Comparison of ENCODE assay signal across 8 cellular contexts in genomic region chr12:6229823-6230222, GRCh38. TPM values are rescaled to one million over a fixed set of nuclear protein-coding genes. Genes with fewer than 3 reads are reported as not detected.
DNase-seq lines count a peak whose midpoint lies in the region; ATAC-seq, FAIRE-seq and TF ChIP-seq lines count a peak whose summit lies in the region.

No MANE protein-coding gene starts in this region.

- FAIRE-seq in urothelium cell line (lab: Jason Lieb, UNC), result no peak

- H3K36me3 Mint-ChIP-seq in activated T-cell treated with anti-CD3 and anti-CD28 coated beads, Interleukin-2, amount 50 U/mL, for 24 hours (ENCODE audit: low read depth), result no peaks in the 10 kb centered on the region

- peaks cover 100% of the 10 kb centered on the region for H3K4me1 ChIP-seq in suprapubic skin

- TF ChIP-seq CTCF in astrocyte of the spinal cord (IDR thresholded peaks at IDR 0.05; ENCODE audit: low read depth, low read length) (no peak), suprapubic skin (IDR thresholded peaks at IDR 0.05) (no peak)

- H3K27me3 Mint-ChIP-seq in activated T-cell treated with anti-CD3 and anti-CD28 coated beads, Interleukin-2, amount 50 U/mL, for 24 hours, result no peaks in the 10 kb centered on the region

- H3K27ac ChIP-seq in suprapubic skin, result peak overlapping the region; percentile 96

- 13% methylated on average over 9 of the region's 9 CpGs for WGBS in suprapubic skin

- H3K27me3 ChIP-seq in suprapubic skin, result no peaks in the 10 kb centered on the region

- no peaks in the 10 kb centered on the region for H3K9me3 ChIP-seq in suprapubic skin

- in situ Hi-C loops in astrocyte of the spinal cord (cut with HindIII; ENCODE audit: low sequenced_read_pairs), result no loop called here

- no peak for TF ChIP-seq POLR2A in suprapubic skin (IDR thresholded peaks at IDR 0.05)

- peaks cover 36% of the 10 kb centered on the region for H3K4me1 Mint-ChIP-seq in activated T-cell treated with anti-CD3 and anti-CD28 coated beads, Interleukin-2, amount 50 U/mL, for 24 hours (ENCODE audit: low read depth)

- H3K27ac Mint-ChIP-seq in activated T-cell treated with anti-CD3 and anti-CD28 coated beads, Interleukin-2, amount 50 U/mL, for 24 hours, result peak overlapping the region; percentile 91

- H3K36me3 ChIP-seq in suprapubic skin, result peaks cover 5% of the 10 kb centered on the region

- TF ChIP-seq EP300 in suprapubic skin (IDR thresholded peaks at IDR 0.05), result no peak

- H3K9me3 Mint-ChIP-seq in activated T-cell treated with anti-CD3 and anti-CD28 coated beads, Interleukin-2, amount 50 U/mL, for 24 hours, result no peaks in the 10 kb centered on the region

- H3K4me3 ChIP-seq in astrocyte of the spinal cord (ENCODE audit: low read depth, low read length) (no peak overlapping the region), suprapubic skin (no peak overlapping the region)

- DNase-seq in activated T-cell treated with anti-CD3 and anti-CD28 coated beads, Interleukin-2, amount 50 U/mL, for 24 hours, result peak; percentile 37
- DNase-seq in activated T-cell treated with anti-CD3 and anti-CD28 coated beads, Interleukin-2, amount 50 U/mL, for 1 hour, result no peak
- DNase-seq in astrocyte of the spinal cord (ENCODE audit: low read depth, low spot score) (peak; percentile 91), left kidney (ENCODE audit: low read depth, low spot score) (peak; percentile 63), suprapubic skin (ENCODE audit: low spot score in 2 of 2) (peak; percentile 87 to 91), urothelium cell line (ENCODE audit: low spot score) (no peak)

- peak overlapping the region; percentile 48 for H3K4me3 Mint-ChIP-seq in activated T-cell treated with anti-CD3 and anti-CD28 coated beads, Interleukin-2, amount 50 U/mL, for 24 hours

- no peak for ATAC-seq in GM21619 (IDR thresholded peaks at IDR 0.05; ENCODE audit: unreplicated experiment)
- no peak for ATAC-seq in GM18858 (IDR thresholded peaks at IDR 0.05; ENCODE audit: unreplicated experiment)

RNA-seq across cellular contexts. Expression of gene CD9, which starts 29.6 kb away (rescaled TPM):
- 100 to 1,000 TPM; 420 to 548 (median 475) TPM for total RNA-seq in suprapubic skin

Comparison
In these comparisons a context has a peak if more than half of its experiments do, and no peak if none do; other contexts are left out.
1. DNase-seq: peak in activated T-cell treated with anti-CD3 and anti-CD28 coated beads, Interleukin-2, amount 50 U/mL, for 24 hours (single experiment), astrocyte of the spinal cord (single experiment), left kidney (single experiment) and suprapubic skin (2 of 2); none in activated T-cell treated with anti-CD3 and anti-CD28 coated beads, Interleukin-2, amount 50 U/mL, for 1 hour (single experiment) and urothelium cell line (single experiment).